In the genomic region with DNA sequence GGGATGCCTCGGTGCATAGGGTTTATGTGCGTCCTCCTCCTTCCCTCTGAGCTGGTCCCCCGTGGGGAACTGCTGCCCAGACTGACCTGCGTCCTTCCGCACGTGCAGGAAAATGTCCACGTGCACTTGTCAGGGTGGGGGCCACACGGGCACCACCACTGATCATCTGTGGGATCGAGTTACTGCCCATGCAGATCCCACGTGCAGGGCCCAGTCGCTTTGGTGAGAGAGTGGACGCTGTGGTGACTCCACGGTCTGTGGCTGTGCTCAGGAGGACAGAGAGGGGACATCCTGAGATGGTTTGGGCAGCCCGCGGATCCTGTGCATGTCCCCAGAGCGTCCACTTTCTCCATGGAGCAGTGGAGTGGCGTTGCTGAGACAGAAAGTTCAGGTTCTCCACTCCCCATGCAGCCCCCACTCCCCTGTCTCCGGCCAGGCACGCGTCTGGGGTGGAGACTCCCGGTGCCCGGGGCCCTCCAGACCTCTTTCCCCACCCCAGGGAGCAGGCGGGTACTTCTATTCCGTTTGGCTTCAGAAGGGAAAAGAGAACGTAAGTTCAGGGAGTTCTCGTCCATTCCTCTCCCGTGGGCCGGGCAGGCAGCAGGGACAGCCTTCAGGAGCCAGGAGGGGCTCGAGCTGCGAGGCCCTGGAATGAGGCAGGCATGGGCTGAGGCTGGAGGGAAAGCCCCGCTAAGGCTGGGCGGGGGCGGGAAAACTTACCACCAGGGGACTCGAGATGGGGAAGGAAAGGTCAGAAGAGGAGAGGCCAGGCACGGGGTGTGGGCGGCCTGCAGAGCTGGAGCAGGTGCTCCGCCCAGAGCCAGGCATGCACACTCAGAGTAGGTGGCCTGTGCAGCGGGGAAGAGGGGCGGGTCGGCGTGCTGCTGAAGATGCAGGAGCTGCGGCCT, we compare ENCODE assay signal across 1 cellular context.
TF ChIP-seq lines count a peak whose summit lies in the region.

No MANE protein-coding gene starts in this region.

TF ChIP-seq in HepG2, 621 proteins besides CTCF, POLR2A, EP300 and RAD21 (continued from another document and continues in another):
- TF ChIP-seq, protein P1, sequence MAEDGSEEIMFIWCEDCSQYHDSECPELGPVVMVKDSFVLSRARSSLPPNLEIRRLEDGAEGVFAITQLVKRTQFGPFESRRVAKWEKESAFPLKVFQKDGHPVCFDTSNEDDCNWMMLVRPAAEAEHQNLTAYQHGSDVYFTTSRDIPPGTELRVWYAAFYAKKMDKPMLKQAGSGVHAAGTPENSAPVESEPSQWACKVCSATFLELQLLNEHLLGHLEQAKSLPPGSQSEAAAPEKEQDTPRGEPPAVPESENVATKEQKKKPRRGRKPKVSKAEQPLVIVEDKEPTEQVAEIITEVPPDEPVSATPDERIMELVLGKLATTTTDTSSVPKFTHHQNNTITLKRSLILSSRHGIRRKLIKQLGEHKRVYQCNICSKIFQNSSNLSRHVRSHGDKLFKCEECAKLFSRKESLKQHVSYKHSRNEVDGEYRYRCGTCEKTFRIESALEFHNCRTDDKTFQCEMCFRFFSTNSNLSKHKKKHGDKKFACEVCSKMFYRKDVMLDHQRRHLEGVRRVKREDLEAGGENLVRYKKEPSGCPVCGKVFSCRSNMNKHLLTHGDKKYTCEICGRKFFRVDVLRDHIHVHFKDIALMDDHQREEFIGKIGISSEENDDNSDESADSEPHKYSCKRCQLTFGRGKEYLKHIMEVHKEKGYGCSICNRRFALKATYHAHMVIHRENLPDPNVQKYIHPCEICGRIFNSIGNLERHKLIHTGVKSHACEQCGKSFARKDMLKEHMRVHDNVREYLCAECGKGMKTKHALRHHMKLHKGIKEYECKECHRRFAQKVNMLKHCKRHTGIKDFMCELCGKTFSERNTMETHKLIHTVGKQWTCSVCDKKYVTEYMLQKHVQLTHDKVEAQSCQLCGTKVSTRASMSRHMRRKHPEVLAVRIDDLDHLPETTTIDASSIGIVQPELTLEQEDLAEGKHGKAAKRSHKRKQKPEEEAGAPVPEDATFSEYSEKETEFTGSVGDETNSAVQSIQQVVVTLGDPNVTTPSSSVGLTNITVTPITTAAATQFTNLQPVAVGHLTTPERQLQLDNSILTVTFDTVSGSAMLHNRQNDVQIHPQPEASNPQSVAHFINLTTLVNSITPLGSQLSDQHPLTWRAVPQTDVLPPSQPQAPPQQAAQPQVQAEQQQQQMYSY (CRISPR knock-in tag; IDR thresholded peaks at IDR 0.05) = 0 out of 2 replicates have a peak, but pooled peaks have one; percentile 34
- TF ChIP-seq RFX3 (CRISPR knock-in tag; IDR thresholded peaks at IDR 0.05) = no peak
- TF ChIP-seq, protein P2, sequence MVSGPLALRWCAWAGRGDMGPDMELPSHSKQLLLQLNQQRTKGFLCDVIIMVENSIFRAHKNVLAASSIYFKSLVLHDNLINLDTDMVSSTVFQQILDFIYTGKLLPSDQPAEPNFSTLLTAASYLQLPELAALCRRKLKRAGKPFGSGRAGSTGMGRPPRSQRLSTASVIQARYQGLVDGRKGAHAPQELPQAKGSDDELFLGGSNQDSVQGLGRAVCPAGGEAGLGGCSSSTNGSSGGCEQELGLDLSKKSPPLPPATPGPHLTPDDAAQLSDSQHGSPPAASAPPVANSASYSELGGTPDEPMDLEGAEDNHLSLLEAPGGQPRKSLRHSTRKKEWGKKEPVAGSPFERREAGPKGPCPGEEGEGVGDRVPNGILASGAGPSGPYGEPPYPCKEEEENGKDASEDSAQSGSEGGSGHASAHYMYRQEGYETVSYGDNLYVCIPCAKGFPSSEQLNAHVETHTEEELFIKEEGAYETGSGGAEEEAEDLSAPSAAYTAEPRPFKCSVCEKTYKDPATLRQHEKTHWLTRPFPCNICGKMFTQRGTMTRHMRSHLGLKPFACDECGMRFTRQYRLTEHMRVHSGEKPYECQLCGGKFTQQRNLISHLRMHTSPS (CRISPR knock-in tag; IDR thresholded peaks at IDR 0.05; ENCODE audit: low read depth) = no peak
- TF ChIP-seq HNRNPH1 (optimal IDR thresholded peaks at IDR 0.05; ENCODE audit: low read depth, low read length) = no peak
- peak; percentile 88 for TF ChIP-seq HDAC1 (CRISPR knock-in tag; IDR thresholded peaks at IDR 0.05)
- TF ChIP-seq, protein P3, sequence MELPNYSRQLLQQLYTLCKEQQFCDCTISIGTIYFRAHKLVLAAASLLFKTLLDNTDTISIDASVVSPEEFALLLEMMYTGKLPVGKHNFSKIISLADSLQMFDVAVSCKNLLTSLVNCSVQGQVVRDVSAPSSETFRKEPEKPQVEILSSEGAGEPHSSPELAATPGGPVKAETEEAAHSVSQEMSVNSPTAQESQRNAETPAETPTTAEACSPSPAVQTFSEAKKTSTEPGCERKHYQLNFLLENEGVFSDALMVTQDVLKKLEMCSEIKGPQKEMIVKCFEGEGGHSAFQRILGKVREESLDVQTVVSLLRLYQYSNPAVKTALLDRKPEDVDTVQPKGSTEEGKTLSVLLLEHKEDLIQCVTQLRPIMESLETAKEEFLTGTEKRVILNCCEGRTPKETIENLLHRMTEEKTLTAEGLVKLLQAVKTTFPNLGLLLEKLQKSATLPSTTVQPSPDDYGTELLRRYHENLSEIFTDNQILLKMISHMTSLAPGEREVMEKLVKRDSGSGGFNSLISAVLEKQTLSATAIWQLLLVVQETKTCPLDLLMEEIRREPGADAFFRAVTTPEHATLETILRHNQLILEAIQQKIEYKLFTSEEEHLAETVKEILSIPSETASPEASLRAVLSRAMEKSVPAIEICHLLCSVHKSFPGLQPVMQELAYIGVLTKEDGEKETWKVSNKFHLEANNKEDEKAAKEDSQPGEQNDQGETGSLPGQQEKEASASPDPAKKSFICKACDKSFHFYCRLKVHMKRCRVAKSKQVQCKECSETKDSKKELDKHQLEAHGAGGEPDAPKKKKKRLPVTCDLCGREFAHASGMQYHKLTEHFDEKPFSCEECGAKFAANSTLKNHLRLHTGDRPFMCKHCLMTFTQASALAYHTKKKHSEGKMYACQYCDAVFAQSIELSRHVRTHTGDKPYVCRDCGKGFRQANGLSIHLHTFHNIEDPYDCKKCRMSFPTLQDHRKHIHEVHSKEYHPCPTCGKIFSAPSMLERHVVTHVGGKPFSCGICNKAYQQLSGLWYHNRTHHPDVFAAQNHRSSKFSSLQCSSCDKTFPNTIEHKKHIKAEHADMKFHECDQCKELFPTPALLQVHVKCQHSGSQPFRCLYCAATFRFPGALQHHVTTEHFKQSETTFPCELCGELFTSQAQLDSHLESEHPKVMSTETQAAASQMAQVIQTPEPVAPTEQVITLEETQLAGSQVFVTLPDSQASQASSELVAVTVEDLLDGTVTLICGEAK (IDR thresholded peaks at IDR 0.05) = no peak
- TF ChIP-seq, protein P3 (CRISPR knock-in tag; IDR thresholded peaks at IDR 0.05) = peak; percentile 23; the same call in 1 of the 2 replicates
- TF ChIP-seq, protein P4, sequence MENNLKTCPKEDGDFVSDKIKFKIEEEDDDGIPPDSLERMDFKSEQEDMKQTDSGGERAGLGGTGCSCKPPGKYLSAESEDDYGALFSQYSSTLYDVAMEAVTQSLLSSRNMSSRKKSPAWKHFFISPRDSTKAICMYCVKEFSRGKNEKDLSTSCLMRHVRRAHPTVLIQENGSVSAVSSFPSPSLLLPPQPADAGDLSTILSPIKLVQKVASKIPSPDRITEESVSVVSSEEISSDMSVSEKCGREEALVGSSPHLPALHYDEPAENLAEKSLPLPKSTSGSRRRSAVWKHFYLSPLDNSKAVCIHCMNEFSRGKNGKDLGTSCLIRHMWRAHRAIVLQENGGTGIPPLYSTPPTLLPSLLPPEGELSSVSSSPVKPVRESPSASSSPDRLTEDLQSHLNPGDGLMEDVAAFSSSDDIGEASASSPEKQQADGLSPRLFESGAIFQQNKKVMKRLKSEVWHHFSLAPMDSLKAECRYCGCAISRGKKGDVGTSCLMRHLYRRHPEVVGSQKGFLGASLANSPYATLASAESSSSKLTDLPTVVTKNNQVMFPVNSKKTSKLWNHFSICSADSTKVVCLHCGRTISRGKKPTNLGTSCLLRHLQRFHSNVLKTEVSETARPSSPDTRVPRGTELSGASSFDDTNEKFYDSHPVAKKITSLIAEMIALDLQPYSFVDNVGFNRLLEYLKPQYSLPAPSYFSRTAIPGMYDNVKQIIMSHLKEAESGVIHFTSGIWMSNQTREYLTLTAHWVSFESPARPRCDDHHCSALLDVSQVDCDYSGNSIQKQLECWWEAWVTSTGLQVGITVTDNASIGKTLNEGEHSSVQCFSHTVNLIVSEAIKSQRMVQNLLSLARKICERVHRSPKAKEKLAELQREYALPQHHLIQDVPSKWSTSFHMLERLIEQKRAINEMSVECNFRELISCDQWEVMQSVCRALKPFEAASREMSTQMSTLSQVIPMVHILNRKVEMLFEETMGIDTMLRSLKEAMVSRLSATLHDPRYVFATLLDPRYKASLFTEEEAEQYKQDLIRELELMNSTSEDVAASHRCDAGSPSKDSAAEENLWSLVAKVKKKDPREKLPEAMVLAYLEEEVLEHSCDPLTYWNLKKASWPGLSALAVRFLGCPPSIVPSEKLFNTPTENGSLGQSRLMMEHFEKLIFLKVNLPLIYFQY (CRISPR knock-in tag; IDR thresholded peaks at IDR 0.05; ENCODE audit: borderline replicate concordance) = no peak
- TF ChIP-seq, protein P5, sequence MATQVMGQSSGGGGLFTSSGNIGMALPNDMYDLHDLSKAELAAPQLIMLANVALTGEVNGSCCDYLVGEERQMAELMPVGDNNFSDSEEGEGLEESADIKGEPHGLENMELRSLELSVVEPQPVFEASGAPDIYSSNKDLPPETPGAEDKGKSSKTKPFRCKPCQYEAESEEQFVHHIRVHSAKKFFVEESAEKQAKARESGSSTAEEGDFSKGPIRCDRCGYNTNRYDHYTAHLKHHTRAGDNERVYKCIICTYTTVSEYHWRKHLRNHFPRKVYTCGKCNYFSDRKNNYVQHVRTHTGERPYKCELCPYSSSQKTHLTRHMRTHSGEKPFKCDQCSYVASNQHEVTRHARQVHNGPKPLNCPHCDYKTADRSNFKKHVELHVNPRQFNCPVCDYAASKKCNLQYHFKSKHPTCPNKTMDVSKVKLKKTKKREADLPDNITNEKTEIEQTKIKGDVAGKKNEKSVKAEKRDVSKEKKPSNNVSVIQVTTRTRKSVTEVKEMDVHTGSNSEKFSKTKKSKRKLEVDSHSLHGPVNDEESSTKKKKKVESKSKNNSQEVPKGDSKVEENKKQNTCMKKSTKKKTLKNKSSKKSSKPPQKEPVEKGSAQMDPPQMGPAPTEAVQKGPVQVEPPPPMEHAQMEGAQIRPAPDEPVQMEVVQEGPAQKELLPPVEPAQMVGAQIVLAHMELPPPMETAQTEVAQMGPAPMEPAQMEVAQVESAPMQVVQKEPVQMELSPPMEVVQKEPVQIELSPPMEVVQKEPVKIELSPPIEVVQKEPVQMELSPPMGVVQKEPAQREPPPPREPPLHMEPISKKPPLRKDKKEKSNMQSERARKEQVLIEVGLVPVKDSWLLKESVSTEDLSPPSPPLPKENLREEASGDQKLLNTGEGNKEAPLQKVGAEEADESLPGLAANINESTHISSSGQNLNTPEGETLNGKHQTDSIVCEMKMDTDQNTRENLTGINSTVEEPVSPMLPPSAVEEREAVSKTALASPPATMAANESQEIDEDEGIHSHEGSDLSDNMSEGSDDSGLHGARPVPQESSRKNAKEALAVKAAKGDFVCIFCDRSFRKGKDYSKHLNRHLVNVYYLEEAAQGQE (IDR thresholded peaks at IDR 0.05; ENCODE audit: borderline replicate concordance in 1 of 2, low read depth in 1 of 2, low read length in 2 of 2) = no peak
- TF ChIP-seq CC2D1A (CRISPR knock-in tag; IDR thresholded peaks at IDR 0.05) = no peak
- TF ChIP-seq ADNP (CRISPR knock-in tag; IDR thresholded peaks at IDR 0.05) = peak; percentile 32; the same call in 1 of the 2 replicates
- peak; percentile 95 for TF ChIP-seq ZNF510 (CRISPR knock-in tag; IDR thresholded peaks at IDR 0.05; ENCODE audit: low read depth)
- TF ChIP-seq, protein P6, sequence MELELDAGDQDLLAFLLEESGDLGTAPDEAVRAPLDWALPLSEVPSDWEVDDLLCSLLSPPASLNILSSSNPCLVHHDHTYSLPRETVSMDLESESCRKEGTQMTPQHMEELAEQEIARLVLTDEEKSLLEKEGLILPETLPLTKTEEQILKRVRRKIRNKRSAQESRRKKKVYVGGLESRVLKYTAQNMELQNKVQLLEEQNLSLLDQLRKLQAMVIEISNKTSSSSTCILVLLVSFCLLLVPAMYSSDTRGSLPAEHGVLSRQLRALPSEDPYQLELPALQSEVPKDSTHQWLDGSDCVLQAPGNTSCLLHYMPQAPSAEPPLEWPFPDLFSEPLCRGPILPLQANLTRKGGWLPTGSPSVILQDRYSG (CRISPR knock-in tag; IDR thresholded peaks at IDR 0.05) = no peak
- TF ChIP-seq, protein P7, sequence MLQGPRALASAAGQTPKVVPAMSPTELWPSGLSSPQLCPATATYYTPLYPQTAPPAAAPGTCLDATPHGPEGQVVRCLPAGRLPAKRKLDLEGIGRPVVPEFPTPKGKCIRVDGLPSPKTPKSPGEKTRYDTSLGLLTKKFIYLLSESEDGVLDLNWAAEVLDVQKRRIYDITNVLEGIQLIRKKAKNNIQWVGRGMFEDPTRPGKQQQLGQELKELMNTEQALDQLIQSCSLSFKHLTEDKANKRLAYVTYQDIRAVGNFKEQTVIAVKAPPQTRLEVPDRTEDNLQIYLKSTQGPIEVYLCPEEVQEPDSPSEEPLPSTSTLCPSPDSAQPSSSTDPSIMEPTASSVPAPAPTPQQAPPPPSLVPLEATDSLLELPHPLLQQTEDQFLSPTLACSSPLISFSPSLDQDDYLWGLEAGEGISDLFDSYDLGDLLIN (CRISPR knock-in tag; IDR thresholded peaks at IDR 0.05; ENCODE audit: borderline replicate concordance) = no peak
- TF ChIP-seq ZNF256 (CRISPR knock-in tag; conservative IDR thresholded peaks at IDR 0.05) = no peak
- peak; percentile 55; the same call in 1 of the 2 replicates for TF ChIP-seq RARA (CRISPR knock-in tag; IDR thresholded peaks at IDR 0.05)
- TF ChIP-seq NR2F6 (IDR thresholded peaks at IDR 0.05) = peak; percentile 77
- peak; percentile 84 for TF ChIP-seq NR2F6 (CRISPR knock-in tag; IDR thresholded peaks at IDR 0.05)
